ENCODE assay signal across 8 cellular contexts in genomic region chr11:79439893-79440450, GRCh38. TPM values are rescaled to one million over a fixed set of nuclear protein-coding genes. Genes with fewer than 3 reads are reported as not detected.
DNase-seq lines count a peak whose midpoint lies in the region; ATAC-seq and TF ChIP-seq lines count a peak whose summit lies in the region.

No MANE protein-coding gene starts in this region.

- H3K4me3 ChIP-seq in OCI-LY3 (ENCODE audit: low read length) (peak overlapping the region; percentile 80), fibroblast of villous mesenchyme (ENCODE audit: low read depth, low read length) (peak overlapping the region; percentile 42), osteoblast (ENCODE audit: insufficient read depth, low read length) (peak overlapping the region; percentile 78)

- peaks cover 55% of the 10 kb centered on the region for H3K79me2 ChIP-seq in OCI-LY3 (ENCODE audit: low read length)
- H3K79me2 ChIP-seq in osteoblast (ENCODE audit: insufficient read depth, low read length), result peaks cover 19% of the 10 kb centered on the region

- H4K20me1 ChIP-seq in OCI-LY3 (ENCODE audit: insufficient read depth, low read length) (peaks cover 35% of the 10 kb centered on the region), osteoblast (ENCODE audit: insufficient read depth, low read length) (no peaks in the 10 kb centered on the region)

- H3K36me3 ChIP-seq in OCI-LY3 (replicated peaks; ENCODE audit: low read depth, low read length) (peaks cover 4% of the 10 kb centered on the region), osteoblast (ENCODE audit: insufficient read depth, low read length) (no peaks in the 10 kb centered on the region)

- H3K27ac ChIP-seq in OCI-LY3 (ENCODE audit: low read length) (peak overlapping the region; percentile 82), osteoblast (ENCODE audit: low read depth, low read length) (no peak overlapping the region)

- TF ChIP-seq CTCF in OCI-LY3 (IDR thresholded peaks at IDR 0.05; ENCODE audit: low read depth, low read length), result peak; percentile 26
- TF ChIP-seq CTCF in fibroblast of villous mesenchyme (IDR thresholded peaks at IDR 0.05; ENCODE audit: insufficient read depth, low read depth, low read length), result no peak
- no peak for TF ChIP-seq CTCF in osteoblast (IDR thresholded peaks at IDR 0.05; ENCODE audit: extremely low read depth, low read depth, low read length)

- H3K4me1 ChIP-seq in OCI-LY3 (ENCODE audit: low read length), result peaks cover 28% of the 10 kb centered on the region
- H3K4me1 ChIP-seq in osteoblast (ENCODE audit: insufficient read depth, low read length), result peaks cover 23% of the 10 kb centered on the region

- DNase-seq in GM03348 (ENCODE audit: low spot score) (peak; percentile 56), fibroblast of villous mesenchyme (ENCODE audit: low read depth) (no peak), osteoblast (ENCODE audit: insufficient read length, low spot score, missing footprints) (peak; percentile 81), NOMO-1 treated with dmso at 0.1 percent for 144 hours (lab: John Stamatoyannopoulos, UW; ENCODE audit: unreplicated experiment) (no peak), T-helper 2 cell (no peak)
- DNase-seq in activated T-cell treated with anti-CD3 and anti-CD28 coated beads, Interleukin-2, amount 50 U/mL, for 1 hour, result no peak

- H3K4me2 ChIP-seq in OCI-LY3 (ENCODE audit: low read length) (peak overlapping the region; percentile 97), osteoblast (ENCODE audit: insufficient read depth, low read length) (peak overlapping the region; percentile 77)

- H2AFZ ChIP-seq in OCI-LY3 (ENCODE audit: low read depth, low read length) (peak overlapping the region; percentile 64; the same call in 1 of the 2 replicates), osteoblast (ENCODE audit: low read length) (peak overlapping the region; percentile 81)

- peak overlapping the region; percentile 78 for H3K9ac ChIP-seq in OCI-LY3 (ENCODE audit: low read length)

- no peak for ATAC-seq in GM21786 (IDR thresholded peaks at IDR 0.05; ENCODE audit: unreplicated experiment)

- H3K27me3 ChIP-seq in OCI-LY3 (ENCODE audit: low read depth, low read length) (no peaks in the 10 kb centered on the region), osteoblast (ENCODE audit: insufficient read depth, low read length) (peaks cover 38% of the 10 kb centered on the region)

- H3K9me3 ChIP-seq in OCI-LY3 (ENCODE audit: insufficient read depth, low read length), result no peaks in the 10 kb centered on the region
- H3K9me3 ChIP-seq in osteoblast (ENCODE audit: low read depth, low read length), result no peaks in the 10 kb centered on the region

RNA-seq across cellular contexts. Expression of gene TENM4, which starts 0.9 kb away (rescaled TPM):
- total RNA-seq in fibroblast of villous mesenchyme (10.4 and 21.3 TPM in 2 replicates), osteoblast (63.3 and 76.9 TPM in 2 replicates)

Comparison
In these comparisons a context has a peak if more than half of its experiments do, and no peak if none do; other contexts are left out.
1. DNase-seq: peak in GM03348 (single experiment) and osteoblast (single experiment); none in fibroblast of villous mesenchyme (single experiment), NOMO-1 treated with dmso at 0.1 percent for 144 hours (single experiment), T-helper 2 cell (0 of 5) and activated T-cell treated with anti-CD3 and anti-CD28 coated beads, Interleukin-2, amount 50 U/mL, for 1 hour (single experiment).
2. Peak in every context shown above with its lines, with median percentiles within 50 percentile points of each other: H3K4me3 ChIP-seq.